Comparison of ENCODE assay signal across 8 cellular contexts in the genomic region with DNA sequence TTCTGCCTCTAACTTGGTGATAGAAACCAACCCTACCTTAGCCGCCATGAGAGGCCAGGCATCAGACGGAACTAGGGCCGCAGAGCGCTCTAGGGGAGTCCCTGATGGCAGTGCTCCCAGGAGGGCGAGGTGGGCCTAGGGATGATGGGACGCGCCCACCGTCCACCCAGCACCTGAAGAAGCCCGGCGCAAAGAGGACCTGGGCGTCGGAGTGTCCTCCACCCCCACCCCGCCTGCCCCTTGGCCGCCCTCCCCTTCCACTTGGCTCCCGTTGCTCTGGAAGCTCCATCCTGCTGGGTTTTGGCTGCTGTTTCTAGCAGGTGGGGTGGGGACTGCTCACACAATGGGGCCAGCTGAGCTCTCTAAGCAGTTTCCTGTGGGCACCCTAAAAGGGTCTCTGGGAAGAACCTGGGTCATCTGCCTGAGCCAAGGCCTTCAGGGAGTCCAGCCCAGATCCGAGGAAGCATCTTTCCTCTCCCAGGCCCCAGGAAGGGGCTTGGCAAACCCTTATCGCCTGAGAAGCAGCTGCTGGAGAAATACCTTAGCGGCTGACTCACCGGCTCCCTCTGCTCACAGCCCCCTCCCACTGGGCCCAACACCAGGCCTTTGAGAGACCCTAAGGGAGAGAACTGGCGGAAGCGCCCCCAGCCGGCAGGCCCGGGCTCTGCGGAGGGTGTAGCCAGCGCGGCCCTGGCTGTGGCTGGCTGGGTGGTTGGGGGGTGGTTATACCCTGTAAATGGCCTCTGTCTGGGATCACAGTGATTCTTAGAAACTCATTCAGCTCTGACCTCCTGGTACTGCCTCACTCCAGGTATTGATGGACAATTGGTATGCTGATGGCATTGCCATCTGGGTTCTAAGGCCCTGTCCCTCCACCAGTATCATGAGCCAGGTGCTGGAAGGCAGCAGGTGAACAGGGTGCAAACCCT. TPM values are rescaled to one million over a fixed set of nuclear protein-coding genes. Genes with fewer than 3 reads are reported as not detected.
DNase-seq lines count a peak whose midpoint lies in the region; ATAC-seq and TF ChIP-seq lines count a peak whose summit lies in the region.

No MANE protein-coding gene starts in this region.

- H3K27ac Mint-ChIP-seq in IgD-negative memory B cell (peak overlapping the region in 1 of 3 donors; percentile 57), brain (peak overlapping the region in 4 of 5 experiments; percentile 46 to 55 (median 52))

- no peaks in the 10 kb centered on the region for H3K36me3 ChIP-seq in BLaER1 treated with 17β-estradiol and CSF1 and Interleukin-3, amounts not matched to agents 10 nM and 100 nM
- H3K36me3 ChIP-seq in left lung = no peaks in the 10 kb centered on the region

- TF ChIP-seq CTCF in brain (conservative IDR thresholded peaks at IDR 0.05) = peak; percentile 50 to 69
- peak in 1 of 2 donors; percentile 21 for TF ChIP-seq CTCF in left lung (IDR thresholded peaks at IDR 0.05)

- peaks cover 9 to 18% (median 15%) of the 10 kb centered on the region in 11 experiments; a peak in 19 of 22 replicates for H3K27me3 ChIP-seq in BLaER1 treated with 17β-estradiol and CSF1 and Interleukin-3, amounts not matched to agents 10 nM and 100 nM
- H3K27me3 ChIP-seq in left lung = peaks cover 0 to 33% of the 10 kb centered on the region in 2 donors

- H3K27ac ChIP-seq in BLaER1 treated with 17β-estradiol and CSF1 and Interleukin-3, amounts not matched to agents 10 nM and 100 nM = no peak overlapping the region
- peak overlapping the region in 1 of 2 donors; percentile 50 for H3K27ac ChIP-seq in left lung

- H3K27me3 Mint-ChIP-seq in IgD-negative memory B cell (peaks cover 42% of the 10 kb centered on the region), brain (peaks cover 27% of the 10 kb centered on the region)

- intact Hi-C loops in left lung (cut with DNase I) = no loop called here

- ATAC-seq in left lung = peak; percentile 7
- ATAC-seq in GM19395 (IDR thresholded peaks at IDR 0.05; ENCODE audit: unreplicated experiment) = no peak
- ATAC-seq in HG03139 (IDR thresholded peaks at IDR 0.05; ENCODE audit: unreplicated experiment) = no peak

- H3K9ac ChIP-seq in BLaER1 treated with 17β-estradiol and CSF1 and Interleukin-3, amounts not matched to agents 10 nM and 100 nM = no peak overlapping the region

- H3K9me3 ChIP-seq in BLaER1 treated with 17β-estradiol and CSF1 and Interleukin-3, amounts not matched to agents 10 nM and 100 nM (replicated peaks in 1 of 11) = no peaks in the 10 kb centered on the region
- no peaks in the 10 kb centered on the region for H3K9me3 ChIP-seq in left lung

- no peaks in the 10 kb centered on the region for H4K20me1 ChIP-seq in BLaER1 treated with 17β-estradiol and CSF1 and Interleukin-3, amounts not matched to agents 10 nM and 100 nM

- H3K4me3 ChIP-seq in BLaER1 treated with 17β-estradiol and CSF1 and Interleukin-3, amounts not matched to agents 10 nM and 100 nM = no peak overlapping the region
- H3K4me3 ChIP-seq in left lung = no peak overlapping the region

- H3K9me3 Mint-ChIP-seq in IgD-negative memory B cell (peaks cover 0 to 3% (median 0%) of the 10 kb centered on the region in 3 donors), brain (no peaks in the 10 kb centered on the region)

- peaks cover 0 to 4% (median 0%) of the 10 kb centered on the region in 3 donors for H3K4me1 Mint-ChIP-seq in IgD-negative memory B cell
- H3K4me1 Mint-ChIP-seq in brain = peaks cover 41% of the 10 kb centered on the region

- DNase-seq in left lung (peak in 1 of 2 donors; percentile 58), SKM-1 treated with dmso at 0.1 percent for 144 hours (lab: John Stamatoyannopoulos, UW; ENCODE audit: unreplicated experiment) (no peak), NCI-H526 treated with DMSO at 0.1 percent for 48 hours (lab: John Stamatoyannopoulos, UW) (no peak)

- H3K36me3 Mint-ChIP-seq in IgD-negative memory B cell (no peaks in the 10 kb centered on the region), brain (peaks cover 4% of the 10 kb centered on the region)

- peak overlapping the region in 10 of 11 experiments; percentile 86 to 97 (median 94); a peak in 16 of 22 replicates for H3K4me2 ChIP-seq in BLaER1 treated with 17β-estradiol and CSF1 and Interleukin-3, amounts not matched to agents 10 nM and 100 nM

- H3K4me1 ChIP-seq in BLaER1 treated with 17β-estradiol and CSF1 and Interleukin-3, amounts not matched to agents 10 nM and 100 nM = peaks cover 12 to 52% (median 25%) of the 10 kb centered on the region in 10 experiments; a peak in 19 of 20 replicates
- H3K4me1 ChIP-seq in left lung = peaks cover 30 to 47% of the 10 kb centered on the region in 2 donors

- H3K4me3 Mint-ChIP-seq in IgD-negative memory B cell (peak overlapping the region in 3 of 4 donors; percentile 65 to 84 (median 82)), brain (peak overlapping the region; percentile 89 to 92 (median 89))

RNA-seq across cellular contexts. Expression of gene CREB3L1, which starts 19.3 kb away (rescaled TPM):
- polyA plus RNA-seq in IgD-negative memory B cell (not detected), brain (ENCODE audit: insufficient read depth, low read depth, low replicate concordance) (3.3 TPM)
- total RNA-seq in left lung = 10 to 100 TPM; 40.5 to 59.3 TPM

RNA-seq across cellular contexts. Expression of gene DGKZ, which starts 50.5 kb away (rescaled TPM):
- polyA plus RNA-seq in IgD-negative memory B cell (9.0 TPM), brain (ENCODE audit: insufficient read depth, low read depth, low replicate concordance) (98.9 TPM)
- 10 to 100 TPM; 40.5 to 65.1 TPM for total RNA-seq in left lung
